Comparison of ENCODE assay signal across 33 cellular contexts in genomic region chr1:22266162-22266561, GRCh38.
"Had no signal": no experiment of that assay in that cellular context is flagged by ENCODE, and none has a peak within 500 bp of the region (broad histone marks: within the 10 kb centered on the region; RNA-seq: fewer than 3 reads in every experiment).

No MANE protein-coding gene starts in this region.

- H3K4me1 ChIP-seq: adrenal gland, body of pancreas, esophagus muscularis mucosa, foreskin keratinocyte, gastrocnemius medialis had no signal

- H3K36me3 ChIP-seq: adrenal gland, esophagus muscularis mucosa, gastrocnemius medialis, WERI-Rb-1 had no signal

- FAIRE-seq: colon had no signal

- DNase-seq: activated B cell treated with CpG ODN at 0.5 μM for 24 hours; activated CD4-positive, alpha-beta T cell treated with anti-CD3 and anti-CD28 coated beads for 48 hours; activated CD4-positive, alpha-beta T cell treated with anti-CD3 and anti-CD28 coated beads, Interleukin-2, amount 50 U/mL, for 1 hour; activated CD4-positive, alpha-beta T cell treated with anti-CD3 and anti-CD28 coated beads, Interleukin-2, amount 50 U/mL, for 48 hours; activated CD8-positive, alpha-beta memory T cell treated with anti-CD3 and anti-CD28 coated beads, Interleukin-2, amount 10 ng/mL, durations not matched to agents 7 days and 5 days; activated CD8-positive, alpha-beta memory T cell treated with anti-CD3 and anti-CD28 coated beads, Interleukin-2, amount 50 U/mL, for 4 hours; activated CD8-positive, alpha-beta T cell treated with anti-CD3 and anti-CD28 coated beads for 36 hours; activated effector memory CD4-positive, alpha-beta T cell treated with anti-CD3 and anti-CD28 coated beads, Interleukin-2, amount 50 U/mL, for 16 hours; activated naive CD4-positive, alpha-beta T cell treated with anti-CD3 and anti-CD28 coated beads for 36 hours; activated naive CD8-positive, alpha-beta T cell treated with anti-CD3 and anti-CD28 coated beads for 36 hours; activated naive CD8-positive, alpha-beta T cell treated with anti-CD3 and anti-CD28 coated beads, Interleukin-2, amount 50 U/mL, for 24 hours; activated T-cell treated with anti-CD3 and anti-CD28 coated beads, Interleukin-2, amount 50 U/mL, for 1 hour; activated T-cell treated with anti-CD3 and anti-CD28 coated beads, Interleukin-2, amount 50 U/mL, for 48 hours; adrenal gland; amygdala; aorta; body of pancreas; caudate nucleus; cortex of kidney; dermis blood vessel endothelial cell; effector CD4-positive, alpha-beta T cell; effector memory CD8-positive, alpha-beta T cell; erythroblast; foreskin keratinocyte; gastrocnemius medialis; glutamatergic neuron; T-helper 1 cell; T-helper 17 cell; T1000; WERI-Rb-1 had no signal

- H3K27ac ChIP-seq: adrenal gland, body of pancreas, esophagus muscularis mucosa, foreskin keratinocyte, gastrocnemius medialis, WERI-Rb-1 had no signal

- H3K27me3 ChIP-seq: adrenal gland, body of pancreas had no signal

- H3K4me3 ChIP-seq: adrenal gland, body of pancreas, esophagus muscularis mucosa, gastrocnemius medialis had no signal

- ATAC-seq: activated CD4-positive, CD25-positive, alpha-beta regulatory T cell treated with anti-CD3 and anti-CD28 coated beads, Interleukin-2, amount 50 U/mL, for 24 hours; activated CD8-positive, alpha-beta memory T cell treated with anti-CD3 and anti-CD28 coated beads, Interleukin-2, amount 10 ng/mL, durations not matched to agents 7 days and 5 days; activated CD8-positive, alpha-beta T cell treated with anti-CD3 and anti-CD28 coated beads for 36 hours; activated naive CD8-positive, alpha-beta T cell treated with anti-CD3 and anti-CD28 coated beads, Interleukin-2, amount 50 U/mL, for 24 hours; body of pancreas; effector memory CD8-positive, alpha-beta T cell; foreskin keratinocyte; gastrocnemius medialis; T-helper 17 cell had no signal

- H3K9me3 ChIP-seq: adrenal gland, body of pancreas, esophagus muscularis mucosa, gastrocnemius medialis had no signal
